ENCODE assay signal across 1 cellular context in the genomic region with DNA sequence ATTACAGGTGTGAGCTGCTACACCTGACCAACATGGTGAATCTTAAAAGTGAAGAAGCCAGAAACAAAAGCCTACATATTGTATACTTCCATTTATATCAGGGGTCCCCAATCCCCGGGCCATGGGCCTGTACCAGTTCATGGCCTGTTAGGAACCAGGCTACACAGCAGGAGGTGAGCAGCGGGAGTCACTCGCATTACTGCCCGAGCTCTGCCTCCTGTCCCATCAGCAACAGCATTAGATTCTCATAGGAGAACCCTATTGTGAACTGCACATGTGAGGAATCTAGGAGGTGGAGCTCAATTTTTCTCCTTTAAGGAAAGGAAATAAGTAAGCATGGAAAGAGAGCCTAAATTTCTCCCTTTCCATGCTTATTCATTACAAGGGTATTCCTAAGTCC.
TF ChIP-seq lines count a peak whose summit lies in the region.

No MANE protein-coding gene starts in this region.

TF ChIP-seq in GM23338, 12 proteins besides CTCF, POLR2A, EP300 and RAD21 (continued from another document):
- TF ChIP-seq ZNF462 (CRISPR knock-in tag; IDR thresholded peaks at IDR 0.05), result no peak
- no peak for TF ChIP-seq ZNF331 (CRISPR knock-in tag; IDR thresholded peaks at IDR 0.05; ENCODE audit: low read depth)
- no peak for TF ChIP-seq ZNF114 (CRISPR knock-in tag; IDR thresholded peaks at IDR 0.05)
